In the genomic region with DNA sequence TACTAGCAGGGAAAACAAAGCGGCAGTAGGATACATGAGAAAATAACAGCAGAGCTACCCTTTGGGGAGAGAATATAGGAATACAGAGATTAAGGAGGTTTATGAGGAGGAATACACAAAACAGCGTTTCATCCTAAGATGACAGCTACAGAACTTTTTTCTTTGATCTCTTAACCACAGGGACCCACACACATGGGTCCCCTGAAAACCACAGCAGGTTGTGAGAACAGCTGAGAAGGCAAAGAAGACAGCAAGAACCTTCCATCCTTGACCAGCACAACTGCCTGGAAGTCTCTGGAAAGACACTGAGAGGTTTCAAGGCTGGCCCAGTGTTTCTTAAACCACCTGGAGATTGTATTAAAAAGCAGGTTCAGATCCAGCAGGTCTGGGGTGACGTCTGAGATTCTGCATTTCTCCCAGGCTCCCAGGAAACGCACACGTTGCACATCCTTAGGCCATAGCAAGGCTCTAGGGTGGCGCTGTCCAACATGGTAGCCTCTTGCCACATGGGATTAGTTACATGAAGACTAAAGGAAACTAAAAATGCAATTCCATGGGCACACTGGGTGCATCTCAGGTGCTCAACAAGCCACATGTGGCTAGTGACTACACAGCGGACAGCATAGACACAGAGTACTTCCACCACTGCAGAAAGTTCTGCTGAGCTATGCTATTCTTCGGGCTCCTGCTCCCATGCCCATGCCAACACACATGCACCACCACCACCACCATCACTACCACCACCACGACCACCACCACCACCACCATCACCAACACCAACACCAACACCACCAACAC, we compare ENCODE assay signal across 1 cellular context.
TF ChIP-seq lines count a peak whose summit lies in the region.

No MANE protein-coding gene starts in this region.

TF ChIP-seq in IMR-90, 13 proteins besides CTCF, POLR2A, EP300 and RAD21:
- TF ChIP-seq NFE2L2 (IDR thresholded peaks at IDR 0.05; ENCODE audit: low read depth, low read length) (no peak), SMC3 (IDR thresholded peaks at IDR 0.05; ENCODE audit: low read depth, low read length) (no peak)
- TF ChIP-seq, protein P1, sequence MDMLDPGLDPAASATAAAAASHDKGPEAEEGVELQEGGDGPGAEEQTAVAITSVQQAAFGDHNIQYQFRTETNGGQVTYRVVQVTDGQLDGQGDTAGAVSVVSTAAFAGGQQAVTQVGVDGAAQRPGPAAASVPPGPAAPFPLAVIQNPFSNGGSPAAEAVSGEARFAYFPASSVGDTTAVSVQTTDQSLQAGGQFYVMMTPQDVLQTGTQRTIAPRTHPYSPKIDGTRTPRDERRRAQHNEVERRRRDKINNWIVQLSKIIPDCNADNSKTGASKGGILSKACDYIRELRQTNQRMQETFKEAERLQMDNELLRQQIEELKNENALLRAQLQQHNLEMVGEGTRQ (IDR thresholded peaks at IDR 0.05; ENCODE audit: low read depth, low read length): no peak
